Comparison of ENCODE assay signal across 1 cellular context in genomic region chr15:41506796-41507341, GRCh38.
TF ChIP-seq lines count a peak whose summit lies in the region.

No MANE protein-coding gene starts in this region.

TF ChIP-seq in HCT116, 20 proteins besides CTCF, POLR2A, EP300 and RAD21 (continued from another document):
- TF ChIP-seq REST (IDR thresholded peaks at IDR 0.05; ENCODE audit: low read depth) (no peak), ATF3 (IDR thresholded peaks at IDR 0.05) (no peak), EZH2phosphoT487 (IDR thresholded peaks at IDR 0.05; ENCODE audit: borderline replicate concordance) (no peak), SIN3A (IDR thresholded peaks at IDR 0.05; ENCODE audit: low read depth) (no peak), CEBPB (IDR thresholded peaks at IDR 0.05; ENCODE audit: low read depth) (no peak), ZBTB33 (IDR thresholded peaks at IDR 0.05; ENCODE audit: extremely low read depth, insufficient replicate concordance, low read length) (no peak), SP1 (IDR thresholded peaks at IDR 0.05; ENCODE audit: low read depth) (no peak), SRF (IDR thresholded peaks at IDR 0.05; ENCODE audit: low read depth) (no peak), TCF7L2 (IDR thresholded peaks at IDR 0.05; ENCODE audit: borderline replicate concordance, extremely low read depth, insufficient read depth, insufficient read length) (no peak)
